Comparison of ENCODE assay signal across 15 cellular contexts in the genomic region with DNA sequence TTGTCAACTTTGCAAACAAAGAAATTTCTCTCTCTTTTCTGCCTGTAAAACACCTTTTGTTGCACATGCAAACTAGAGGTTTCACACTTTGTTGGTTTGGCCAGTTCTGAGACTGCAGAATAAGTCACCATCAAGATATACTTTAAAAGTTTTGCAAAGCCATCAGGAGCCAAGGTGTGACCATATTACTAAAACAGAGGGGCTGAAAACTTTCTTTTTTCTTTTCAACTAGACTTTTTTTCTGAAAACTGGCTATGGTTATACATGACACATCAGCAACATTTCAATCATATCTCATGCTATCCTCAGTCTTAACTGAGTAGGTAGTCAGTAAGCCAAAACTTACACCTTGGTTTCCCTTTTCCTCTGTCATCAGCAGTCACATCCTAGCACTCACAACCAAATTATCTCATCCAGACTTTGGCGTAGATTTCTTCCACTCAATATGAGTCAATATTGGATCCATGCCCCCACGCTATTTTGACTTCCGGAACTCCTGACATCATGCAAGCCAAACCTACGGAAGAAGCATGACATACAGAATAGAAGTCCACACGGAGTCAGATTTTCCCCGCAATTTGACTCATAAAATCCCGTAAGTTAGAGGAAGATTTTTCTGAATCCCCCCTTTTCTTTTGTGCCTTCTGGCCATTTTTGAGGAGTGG. TPM values are rescaled to one million over a fixed set of nuclear protein-coding genes. Genes with fewer than 3 reads are reported as not detected.
DNase-seq lines count a peak whose midpoint lies in the region; ATAC-seq lines count a peak whose summit lies in the region.
"Had no signal": no experiment of that assay in that cellular context is flagged by ENCODE, and none has a peak within 500 bp of the region (broad histone marks: within the 10 kb centered on the region; RNA-seq: fewer than 3 reads in every experiment).

No MANE protein-coding gene starts in this region.

- CTCF ChIA-PET in CD4-positive, alpha-beta memory T cell (lab: Charles Lee; ENCODE audit: partially characterized antibody) = no interaction called here

- H3K27me3 Mint-ChIP-seq in activated naive CD8-positive, alpha-beta T cell treated with anti-CD3 and anti-CD28 coated beads, Interleukin-2, amount 50 U/mL, for 24 hours = no peaks in the 10 kb centered on the region
- no peaks in the 10 kb centered on the region for H3K27me3 Mint-ChIP-seq in CD4-positive, alpha-beta memory T cell

- ATAC-seq in GM18520 (IDR thresholded peaks at IDR 0.05; ENCODE audit: unreplicated experiment) = peak; percentile 74
- ATAC-seq in GM21423 (IDR thresholded peaks at IDR 0.05; ENCODE audit: unreplicated experiment) = peak; percentile 56
- ATAC-seq in HG03135 (IDR thresholded peaks at IDR 0.05; ENCODE audit: unreplicated experiment) = peak; percentile 64
- peak; percentile 80 for ATAC-seq in activated naive CD8-positive, alpha-beta T cell treated with anti-CD3 and anti-CD28 coated beads, Interleukin-2, amount 50 U/mL, for 24 hours

- POLR2A ChIA-PET in CD4-positive, alpha-beta memory T cell (lab: Charles Lee; ENCODE audit: partially characterized antibody) = no interaction called here

- H3K9me3 Mint-ChIP-seq in activated naive CD8-positive, alpha-beta T cell treated with anti-CD3 and anti-CD28 coated beads, Interleukin-2, amount 50 U/mL, for 24 hours = no peaks in the 10 kb centered on the region
- H3K9me3 Mint-ChIP-seq in CD4-positive, alpha-beta memory T cell = no peaks in the 10 kb centered on the region

- intact Hi-C loops in CD4-positive, alpha-beta memory T cell (cut with micrococcal nuclease) = no loop called here

- peak overlapping the region; percentile 59 for H3K27ac Mint-ChIP-seq in activated naive CD8-positive, alpha-beta T cell treated with anti-CD3 and anti-CD28 coated beads, Interleukin-2, amount 50 U/mL, for 24 hours
- peak overlapping the region in 2 of 7 donors; percentile 0 to 77 for H3K27ac Mint-ChIP-seq in CD4-positive, alpha-beta memory T cell

- no peaks in the 10 kb centered on the region for H3K27me3 ChIP-seq in CD4-positive, alpha-beta memory T cell (ENCODE audit: insufficient read depth, low read length)
- H3K27me3 ChIP-seq: colonic mucosa had no signal

- H3K4me3 Mint-ChIP-seq in activated naive CD8-positive, alpha-beta T cell treated with anti-CD3 and anti-CD28 coated beads, Interleukin-2, amount 50 U/mL, for 24 hours = peak overlapping the region; percentile 27
- peak overlapping the region in 4 of 8 donors; percentile 27 to 48 (median 34) for H3K4me3 Mint-ChIP-seq in CD4-positive, alpha-beta memory T cell

- H3K4me1 Mint-ChIP-seq in activated naive CD8-positive, alpha-beta T cell treated with anti-CD3 and anti-CD28 coated beads, Interleukin-2, amount 50 U/mL, for 24 hours = peaks cover 55% of the 10 kb centered on the region
- H3K4me1 Mint-ChIP-seq in CD4-positive, alpha-beta memory T cell = peaks cover 10 to 31% (median 16%) of the 10 kb centered on the region in 4 donors

- no peaks in the 10 kb centered on the region for H3K9me3 ChIP-seq in CD4-positive, alpha-beta memory T cell (ENCODE audit: control insufficient read depth in 1 of 2, low read length in 2 of 2)
- H3K9me3 ChIP-seq: colonic mucosa had no signal

- H3K36me3 ChIP-seq in CD4-positive, alpha-beta memory T cell (ENCODE audit: insufficient read depth, low read length) = no peaks in the 10 kb centered on the region
- H3K36me3 ChIP-seq: colonic mucosa had no signal

- H3K36me3 Mint-ChIP-seq in activated naive CD8-positive, alpha-beta T cell treated with anti-CD3 and anti-CD28 coated beads, Interleukin-2, amount 50 U/mL, for 24 hours (ENCODE audit: low read depth) = peaks cover 4% of the 10 kb centered on the region
- no peaks in the 10 kb centered on the region for H3K36me3 Mint-ChIP-seq in CD4-positive, alpha-beta memory T cell

- H3K27ac ChIP-seq in CD4-positive, alpha-beta memory T cell (ENCODE audit: low read depth, low read length) = no peak overlapping the region
- H3K27ac ChIP-seq: colonic mucosa had no signal

- H3K4me1 ChIP-seq in CD4-positive, alpha-beta memory T cell (ENCODE audit: insufficient read depth, low read length) = peaks cover 21% of the 10 kb centered on the region
- H3K4me1 ChIP-seq: colonic mucosa had no signal

- no peak overlapping the region for H3K4me3 ChIP-seq in CD4-positive, alpha-beta memory T cell (ENCODE audit: low read length in 2 of 2)
- H3K4me3 ChIP-seq: colonic mucosa had no signal

- no peak for DNase-seq in activated naive CD8-positive, alpha-beta T cell treated with anti-CD3 and anti-CD28 coated beads, Interleukin-2, amount 50 U/mL, for 24 hours
- no peak for DNase-seq in SHP77 (lab: John Stamatoyannopoulos, UW)
- DNase-seq in GOT3 (lab: John Stamatoyannopoulos, UW) = no peak
- DNase-seq in glomerular visceral epithelial cell (ENCODE audit: extremely low spot score) = no peak
- no peak for DNase-seq in CD4-positive, alpha-beta memory T cell
- DNase-seq: colonic mucosa, DMS 273 treated with DMSO at 0.1 percent for 48 hours, head of caudate nucleus, NCI-H510A treated with DMSO at 0.1 percent for 48 hours had no signal

RNA-seq across cellular contexts. Expression of gene IFNG, which starts 4.1 kb away (rescaled TPM):
- total RNA-seq in CD4-positive, alpha-beta memory T cell = under 1 TPM; 0.55 to 0.73 TPM
- 1 to 10 TPM; 2.8 to 3.0 TPM for polyA plus RNA-seq in CD4-positive, alpha-beta memory T cell
- total RNA-seq: H4, LHCN-M2, lung microvascular endothelial cell had no signal
